ENCODE assay signal across 7 cellular contexts in genomic region chr2:89968567-89968966, GRCh38.
DNase-seq lines count a peak whose midpoint lies in the region; ATAC-seq and TF ChIP-seq lines count a peak whose summit lies in the region.
"Not testable (repeated sequence)": the region's sequence is repeated elsewhere in the genome, so short reads cannot be mapped to it uniquely, and the experiment has no call there.

No MANE protein-coding gene starts in this region.

- CTCF ChIA-PET in activated B cell treated with CpG ODN at 0.5 μM for 24 hours (lab: Charles Lee): not testable (repeated sequence)

- intact Hi-C loops in activated B cell treated with CpG ODN at 0.5 μM for 24 hours (cut with micrococcal nuclease): not testable (repeated sequence)

- not testable (repeated sequence) for H3K27me3 Mint-ChIP-seq in activated B cell treated with CpG ODN at 0.5 μM for 24 hours

- POLR2A ChIA-PET in activated B cell treated with CpG ODN at 0.5 μM for 24 hours (lab: Charles Lee): not testable (repeated sequence)

- not testable (repeated sequence) for H3K27ac Mint-ChIP-seq in activated B cell treated with CpG ODN at 0.5 μM for 24 hours

- not testable (repeated sequence) for DNase-seq in activated B cell treated with CpG ODN at 0.5 μM for 24 hours

- H3K36me3 Mint-ChIP-seq in activated B cell treated with CpG ODN at 0.5 μM for 24 hours (ENCODE audit: low read depth): not testable (repeated sequence)

- ATAC-seq in GM18867 (IDR thresholded peaks at IDR 0.05; ENCODE audit: unreplicated experiment) (peak; percentile 97), GM19397 (IDR thresholded peaks at IDR 0.05; ENCODE audit: unreplicated experiment) (peak; percentile 96), GM21825 (IDR thresholded peaks at IDR 0.05; ENCODE audit: unreplicated experiment) (peak; percentile 70), HG02852 (IDR thresholded peaks at IDR 0.05; ENCODE audit: unreplicated experiment) (peak; percentile 93), HG03097 (IDR thresholded peaks at IDR 0.05; ENCODE audit: low FRiP score, unreplicated experiment) (peak; percentile 79), HG03520 (IDR thresholded peaks at IDR 0.05; ENCODE audit: unreplicated experiment) (peak; percentile 92), activated B cell treated with CpG ODN at 0.5 μM for 24 hours (ENCODE audit: low read depth) (peak; percentile 84)

- not testable (repeated sequence) for H3K9me3 Mint-ChIP-seq in activated B cell treated with CpG ODN at 0.5 μM for 24 hours

- not testable (repeated sequence) for H3K4me1 Mint-ChIP-seq in activated B cell treated with CpG ODN at 0.5 μM for 24 hours

- not testable (repeated sequence) for TF ChIP-seq CTCF in activated B cell treated with CpG ODN at 0.5 μM for 24 hours (IDR thresholded peaks at IDR 0.05)

- H3K4me3 Mint-ChIP-seq in activated B cell treated with CpG ODN at 0.5 μM for 24 hours: peak overlapping the region; percentile 15
